Comparison of ENCODE assay signal across 3 cellular contexts in the genomic region with DNA sequence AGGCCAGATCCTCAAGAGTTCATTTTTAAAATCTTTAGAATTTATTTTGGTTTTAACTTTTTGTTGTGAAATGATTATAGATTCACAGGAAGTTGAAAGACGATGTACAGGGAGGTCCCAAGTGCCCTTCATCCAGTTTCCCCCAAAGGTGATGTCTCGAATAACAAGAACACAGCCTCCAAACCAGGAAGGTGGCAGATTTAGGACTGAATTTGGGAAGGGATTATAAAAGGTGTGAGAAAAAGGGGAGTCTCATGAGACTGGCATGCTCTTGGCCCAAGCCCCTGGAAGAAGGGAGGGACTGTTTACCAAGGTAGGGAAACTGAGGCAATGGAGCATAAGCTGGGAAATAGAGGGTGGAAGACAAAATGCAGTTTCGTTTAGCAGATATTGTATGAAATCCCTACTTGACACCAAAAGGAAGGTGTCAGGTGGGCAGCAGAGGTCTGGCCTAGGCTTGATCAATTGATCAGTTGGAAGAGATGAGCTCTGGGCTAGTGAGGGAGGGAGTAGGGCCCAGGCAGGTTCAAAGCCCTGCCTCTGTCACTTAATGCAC.
TF ChIP-seq lines count a peak whose summit lies in the region.

No MANE protein-coding gene starts in this region.

TF ChIP-seq in HEK293, 187 proteins besides CTCF, POLR2A, EP300 and RAD21:
- peak; percentile 99 for TF ChIP-seq ZNF529 (tag by site-specific recombination; IDR thresholded peaks at IDR 0.05; ENCODE audit: insufficient replicate concordance)
- TF ChIP-seq GLI4 (tag by site-specific recombination; IDR thresholded peaks at IDR 0.05), result no peak

TF ChIP-seq in K562, 482 proteins besides CTCF, POLR2A, EP300 and RAD21:
- TF ChIP-seq XRCC4 (IDR thresholded peaks at IDR 0.05; ENCODE audit: extremely low read depth, insufficient read depth, insufficient read length) (no peak), EWSR1 (IDR thresholded peaks at IDR 0.05; ENCODE audit: borderline replicate concordance, low read depth, partially characterized antibody) (peak; percentile 20), RNF2 (IDR thresholded peaks at IDR 0.05) (no peak), NFATC3 (IDR thresholded peaks at IDR 0.05) (no peak), ARID1B (IDR thresholded peaks at IDR 0.05) (no peak), POLR2H (tag; IDR thresholded peaks at IDR 0.05; ENCODE audit: low read depth) (no peak), GATA2 (CRISPR knock-in tag; IDR thresholded peaks at IDR 0.05) (no peak), MBD2 (IDR thresholded peaks at IDR 0.05; ENCODE audit: borderline replicate concordance, low read depth) (no peak), JUNB (CRISPR knock-in tag; conservative IDR thresholded peaks at IDR 0.05) (no peak), NFIX (CRISPR knock-in tag; IDR thresholded peaks at IDR 0.05; ENCODE audit: low read depth) (no peak), SRSF9 (IDR thresholded peaks at IDR 0.05; ENCODE audit: borderline replicate concordance, low read depth, low read length) (no peak), CAMTA2 (CRISPR knock-in tag; conservative IDR thresholded peaks at IDR 0.05) (no peak), ZNF24 (IDR thresholded peaks at IDR 0.05) (no peak), HNRNPLL (IDR thresholded peaks at IDR 0.05; ENCODE audit: low read depth, low read length, poor library complexity, severe bottlenecking) (no peak), MTA2 (IDR thresholded peaks at IDR 0.05; ENCODE audit: low read depth) (no peak), NCOA4 (IDR thresholded peaks at IDR 0.05; ENCODE audit: partially characterized antibody) (no peak), CXXC5 (CRISPR knock-in tag; IDR thresholded peaks at IDR 0.05) (no peak)
- TF ChIP-seq, protein P1, sequence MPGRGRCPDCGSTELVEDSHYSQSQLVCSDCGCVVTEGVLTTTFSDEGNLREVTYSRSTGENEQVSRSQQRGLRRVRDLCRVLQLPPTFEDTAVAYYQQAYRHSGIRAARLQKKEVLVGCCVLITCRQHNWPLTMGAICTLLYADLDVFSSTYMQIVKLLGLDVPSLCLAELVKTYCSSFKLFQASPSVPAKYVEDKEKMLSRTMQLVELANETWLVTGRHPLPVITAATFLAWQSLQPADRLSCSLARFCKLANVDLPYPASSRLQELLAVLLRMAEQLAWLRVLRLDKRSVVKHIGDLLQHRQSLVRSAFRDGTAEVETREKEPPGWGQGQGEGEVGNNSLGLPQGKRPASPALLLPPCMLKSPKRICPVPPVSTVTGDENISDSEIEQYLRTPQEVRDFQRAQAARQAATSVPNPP (IDR thresholded peaks at IDR 0.05; ENCODE audit: borderline replicate concordance, insufficient read depth, insufficient read length), result no peak
- TF ChIP-seq, protein P2, sequence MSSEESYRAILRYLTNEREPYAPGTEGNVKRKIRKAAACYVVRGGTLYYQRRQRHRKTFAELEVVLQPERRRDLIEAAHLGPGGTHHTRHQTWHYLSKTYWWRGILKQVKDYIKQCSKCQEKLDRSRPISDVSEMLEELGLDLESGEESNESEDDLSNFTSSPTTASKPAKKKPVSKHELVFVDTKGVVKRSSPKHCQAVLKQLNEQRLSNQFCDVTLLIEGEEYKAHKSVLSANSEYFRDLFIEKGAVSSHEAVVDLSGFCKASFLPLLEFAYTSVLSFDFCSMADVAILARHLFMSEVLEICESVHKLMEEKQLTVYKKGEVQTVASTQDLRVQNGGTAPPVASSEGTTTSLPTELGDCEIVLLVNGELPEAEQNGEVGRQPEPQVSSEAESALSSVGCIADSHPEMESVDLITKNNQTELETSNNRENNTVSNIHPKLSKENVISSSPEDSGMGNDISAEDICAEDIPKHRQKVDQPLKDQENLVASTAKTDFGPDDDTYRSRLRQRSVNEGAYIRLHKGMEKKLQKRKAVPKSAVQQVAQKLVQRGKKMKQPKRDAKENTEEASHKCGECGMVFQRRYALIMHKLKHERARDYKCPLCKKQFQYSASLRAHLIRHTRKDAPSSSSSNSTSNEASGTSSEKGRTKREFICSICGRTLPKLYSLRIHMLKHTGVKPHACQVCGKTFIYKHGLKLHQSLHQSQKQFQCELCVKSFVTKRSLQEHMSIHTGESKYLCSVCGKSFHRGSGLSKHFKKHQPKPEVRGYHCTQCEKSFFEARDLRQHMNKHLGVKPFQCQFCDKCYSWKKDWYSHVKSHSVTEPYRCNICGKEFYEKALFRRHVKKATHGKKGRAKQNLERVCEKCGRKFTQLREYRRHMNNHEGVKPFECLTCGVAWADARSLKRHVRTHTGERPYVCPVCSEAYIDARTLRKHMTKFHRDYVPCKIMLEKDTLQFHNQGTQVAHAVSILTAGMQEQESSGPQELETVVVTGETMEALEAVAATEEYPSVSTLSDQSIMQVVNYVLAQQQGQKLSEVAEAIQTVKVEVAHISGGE (CRISPR knock-in tag; IDR thresholded peaks at IDR 0.05), result peak in 1 of 3 experiments; percentile 93; a peak in 2 of 6 replicates
- TF ChIP-seq, protein P3, sequence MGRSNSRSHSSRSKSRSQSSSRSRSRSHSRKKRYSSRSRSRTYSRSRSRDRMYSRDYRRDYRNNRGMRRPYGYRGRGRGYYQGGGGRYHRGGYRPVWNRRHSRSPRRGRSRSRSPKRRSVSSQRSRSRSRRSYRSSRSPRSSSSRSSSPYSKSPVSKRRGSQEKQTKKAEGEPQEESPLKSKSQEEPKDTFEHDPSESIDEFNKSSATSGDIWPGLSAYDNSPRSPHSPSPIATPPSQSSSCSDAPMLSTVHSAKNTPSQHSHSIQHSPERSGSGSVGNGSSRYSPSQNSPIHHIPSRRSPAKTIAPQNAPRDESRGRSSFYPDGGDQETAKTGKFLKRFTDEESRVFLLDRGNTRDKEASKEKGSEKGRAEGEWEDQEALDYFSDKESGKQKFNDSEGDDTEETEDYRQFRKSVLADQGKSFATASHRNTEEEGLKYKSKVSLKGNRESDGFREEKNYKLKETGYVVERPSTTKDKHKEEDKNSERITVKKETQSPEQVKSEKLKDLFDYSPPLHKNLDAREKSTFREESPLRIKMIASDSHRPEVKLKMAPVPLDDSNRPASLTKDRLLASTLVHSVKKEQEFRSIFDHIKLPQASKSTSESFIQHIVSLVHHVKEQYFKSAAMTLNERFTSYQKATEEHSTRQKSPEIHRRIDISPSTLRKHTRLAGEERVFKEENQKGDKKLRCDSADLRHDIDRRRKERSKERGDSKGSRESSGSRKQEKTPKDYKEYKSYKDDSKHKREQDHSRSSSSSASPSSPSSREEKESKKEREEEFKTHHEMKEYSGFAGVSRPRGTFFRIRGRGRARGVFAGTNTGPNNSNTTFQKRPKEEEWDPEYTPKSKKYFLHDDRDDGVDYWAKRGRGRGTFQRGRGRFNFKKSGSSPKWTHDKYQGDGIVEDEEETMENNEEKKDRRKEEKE (IDR thresholded peaks at IDR 0.05; ENCODE audit: borderline replicate concordance in 1 of 2, control insufficient read depth in 1 of 2, low read depth in 2 of 2, low read length in 1 of 2), result peak in 1 of 2 experiments; percentile 60; a peak in 1 of 4 replicates
- TF ChIP-seq, protein P4, sequence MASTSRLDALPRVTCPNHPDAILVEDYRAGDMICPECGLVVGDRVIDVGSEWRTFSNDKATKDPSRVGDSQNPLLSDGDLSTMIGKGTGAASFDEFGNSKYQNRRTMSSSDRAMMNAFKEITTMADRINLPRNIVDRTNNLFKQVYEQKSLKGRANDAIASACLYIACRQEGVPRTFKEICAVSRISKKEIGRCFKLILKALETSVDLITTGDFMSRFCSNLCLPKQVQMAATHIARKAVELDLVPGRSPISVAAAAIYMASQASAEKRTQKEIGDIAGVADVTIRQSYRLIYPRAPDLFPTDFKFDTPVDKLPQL (IDR thresholded peaks at IDR 0.05; ENCODE audit: extremely low read depth, insufficient read length), result no peak
TF ChIP-seq in K562: peak in this region for 3.

TF ChIP-seq in H1, 55 proteins besides CTCF, POLR2A, EP300 and RAD21:
- TF ChIP-seq SP2 (IDR thresholded peaks at IDR 0.05; ENCODE audit: low read length) (no peak), HDAC6 (IDR thresholded peaks at IDR 0.05; ENCODE audit: low read depth, low read length) (no peak), PHF8 (conservative IDR thresholded peaks at IDR 0.05; ENCODE audit: low read depth, low read length) (no peak), TCF12 (IDR thresholded peaks at IDR 0.05; ENCODE audit: low read depth, low read length) (no peak), SP4 (IDR thresholded peaks at IDR 0.05; ENCODE audit: low read length) (no peak), BACH1 (IDR thresholded peaks at IDR 0.05; ENCODE audit: low read length) (no peak)
TF ChIP-seq in H1: peak in this region for 0.
